ENCODE assay signal across 26 cellular contexts in the genomic region with DNA sequence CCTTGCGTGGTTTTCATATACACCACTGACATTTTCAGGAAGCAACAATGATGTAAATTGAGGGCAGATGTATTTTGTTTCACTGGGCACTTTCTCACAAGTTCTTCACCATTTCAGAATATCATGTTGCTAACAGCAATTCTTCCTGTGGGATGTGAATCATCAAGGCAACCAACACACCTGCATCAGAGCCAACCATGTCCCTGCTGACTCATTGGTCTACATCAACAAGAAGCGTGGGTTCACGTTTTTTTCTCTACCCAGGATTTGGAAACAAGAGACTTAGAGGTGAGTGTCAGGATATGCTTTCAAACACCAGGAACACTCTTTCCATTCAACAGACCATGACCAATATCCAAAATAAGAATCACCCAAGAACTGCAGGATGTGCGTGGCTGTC.
DNase-seq lines count a peak whose midpoint lies in the region; ATAC-seq and TF ChIP-seq lines count a peak whose summit lies in the region.
"Had no signal": no experiment of that assay in that cellular context is flagged by ENCODE, and none has a peak within 500 bp of the region (broad histone marks: within the 10 kb centered on the region; RNA-seq: fewer than 3 reads in every experiment).

No MANE protein-coding gene starts in this region.

- no peaks in the 10 kb centered on the region for H3K4me1 Mint-ChIP-seq in Calu3 (ENCODE audit: low read depth, unreplicated experiment)
- H3K4me1 Mint-ChIP-seq: activated naive CD4-positive, alpha-beta T cell treated with anti-CD3 and anti-CD28 coated beads, Interleukin-2, amount 50 U/mL, for 24 hours; CD4-positive, alpha-beta memory T cell had no signal

- H3K4ac ChIP-seq in IMR-90 (ENCODE audit: low read depth, low read length) = no peak overlapping the region

- ATAC-seq in IMR-90 (ENCODE audit: low read depth) = no peak
- no peak for ATAC-seq in HG03520 (IDR thresholded peaks at IDR 0.05; ENCODE audit: unreplicated experiment)
- ATAC-seq: effector memory CD8-positive, alpha-beta T cell; HepG2 had no signal

- DNase-seq in Calu3 = peak; percentile 6
- peak; percentile 4 for DNase-seq in IMR-90
- peak; percentile 27 for DNase-seq in astrocyte of the spinal cord (ENCODE audit: low read depth, low spot score)
- peak; percentile 15 for DNase-seq in fibroblast of mammary gland (ENCODE audit: low read depth)
- DNase-seq in kidney glomerular epithelial cell (lab: John Stamatoyannopoulos, UW) = no peak
- DNase-seq in NCI-H1930 (lab: John Stamatoyannopoulos, UW) = no peak
- DNase-seq in DMS153 treated with DMSO at 0.1 percent for 48 hours (lab: John Stamatoyannopoulos, UW; ENCODE audit: unreplicated experiment) = no peak
- DNase-seq: activated CD4-positive, alpha-beta T cell treated with anti-CD3 and anti-CD28 coated beads, Interleukin-2, amount 50 U/mL, for 1 hour; AML-193; CD4-positive, alpha-beta memory T cell; effector memory CD8-positive, alpha-beta T cell; H7; islet precursor cell; NCI-H1105; NCI-H2029 treated with DMSO at 0.1 percent for 48 hours; NCI-H774; SHP77; sigmoid colon; T-helper 9 cell; trophoblast cell; WERI-Rb-1 had no signal

- no peaks in the 10 kb centered on the region for H3K9me3 Mint-ChIP-seq in Calu3 (ENCODE audit: low read depth, unreplicated experiment)
- H3K9me3 Mint-ChIP-seq: activated naive CD4-positive, alpha-beta T cell treated with anti-CD3 and anti-CD28 coated beads, Interleukin-2, amount 50 U/mL, for 24 hours; activated T-helper 1 cell treated with anti-CD3 and anti-CD28 coated beads, Interleukin-12 subunit alpha, Interleukin-12 subunit beta, Interleukin-2, Interleukin-4 antibody, amounts not matched to agents 30 ng/mL and 10 ng/mL and 1 ng/mL, durations not matched to agents 14 hours and 24 hours and 36 hours had no signal

- H4K20me1 ChIP-seq in IMR-90 (ENCODE audit: insufficient read depth, low read length) = no peaks in the 10 kb centered on the region

- in situ Hi-C loops in IMR-90 (cut with MboI; ENCODE audit: low sequenced_read_pairs) = no loop called here
- in situ Hi-C loops in astrocyte of the spinal cord (cut with HindIII; ENCODE audit: low sequenced_read_pairs) = no loop called here

- POLR2A ChIA-PET in IMR-90 (lab: Charles Lee; ENCODE audit: unreplicated experiment) = no interaction called here

- no peak overlapping the region for H4K91ac ChIP-seq in IMR-90 (ENCODE audit: insufficient read depth, low read depth, low read length)

- H3K23ac ChIP-seq in IMR-90 (ENCODE audit: low read depth, low read length) = no peak overlapping the region

- H3K4me2 ChIP-seq in IMR-90 (ENCODE audit: low read depth, low read length) = no peak overlapping the region

- peaks cover 2% of the 10 kb centered on the region; the same call in 1 of the 2 replicates for H3K27me3 ChIP-seq in IMR-90 (ENCODE audit: control insufficient read depth, insufficient read depth, low read length)
- H3K27me3 ChIP-seq: ascending aorta, sigmoid colon had no signal

- no peak overlapping the region for H3K18ac ChIP-seq in IMR-90 (ENCODE audit: low read depth, low read length)

- H2AK9ac ChIP-seq in IMR-90 (replicated peaks; ENCODE audit: low read depth, low read length, poor library complexity) = no peak overlapping the region

- no peak overlapping the region for H3K27ac ChIP-seq in IMR-90 (ENCODE audit: insufficient read depth, low read length)
- H3K27ac ChIP-seq: ascending aorta, sigmoid colon, WERI-Rb-1 had no signal

- H3K9ac ChIP-seq in IMR-90 (ENCODE audit: low read depth, low read length) = no peak overlapping the region

- no peak overlapping the region for H2BK20ac ChIP-seq in IMR-90 (ENCODE audit: low read depth, low read length)

- intact Hi-C loops in Calu3 (cut with micrococcal nuclease; ENCODE audit: unreplicated experiment) = no loop called here
- intact Hi-C loops in IMR-90 (cut with micrococcal nuclease) = no loop called here

- H3K9me3 ChIP-seq in IMR-90 (ENCODE audit: control insufficient read depth, insufficient read depth, low read length) = no peaks in the 10 kb centered on the region
- H3K9me3 ChIP-seq: ascending aorta, sigmoid colon had no signal

- WGBS in IMR-90 (ENCODE audit: extremely low coverage in 2 of 2, insufficient read length in 1 of 2), 2 experiments = no CpG with 5 or more reads among the region's 4 CpGs

- no peaks in the 10 kb centered on the region for H3K79me1 ChIP-seq in IMR-90 (ENCODE audit: low read depth in 1 of 2, low read length in 2 of 2)

- H2BK5ac ChIP-seq in IMR-90 (ENCODE audit: low read depth, low read length, poor library complexity, severe bottlenecking) = no peak overlapping the region

- H3K4me3 ChIP-seq in IMR-90 (ENCODE audit: insufficient read depth, low read depth, low read length) (no peak overlapping the region), astrocyte of the spinal cord (ENCODE audit: low read depth, low read length) (no peak overlapping the region), fibroblast of mammary gland (ENCODE audit: control insufficient read depth, low read depth, low read length) (no peak overlapping the region)
- H3K4me3 ChIP-seq: ascending aorta, sigmoid colon had no signal

- H2BK15ac ChIP-seq in IMR-90 (ENCODE audit: low read depth, low read length) = no peak overlapping the region

- no peak for TF ChIP-seq POLR2A in IMR-90 (IDR thresholded peaks at IDR 0.05; ENCODE audit: low read depth, low read length)

- no TSS peak for BruUV-seq in Calu3 (replicated peaks; lab: Mats Ljungman, UMichigan)
- BruUV-seq in IMR-90 (replicated peaks; lab: Mats Ljungman, UMichigan) = no TSS peak

- H3K56ac ChIP-seq in IMR-90 (ENCODE audit: extremely low read depth, insufficient read depth, low read length) = no peak overlapping the region

- no peak overlapping the region for H3K4me3 Mint-ChIP-seq in Calu3 (ENCODE audit: low read depth, unreplicated experiment)
- H3K4me3 Mint-ChIP-seq: activated naive CD4-positive, alpha-beta T cell treated with anti-CD3 and anti-CD28 coated beads, Interleukin-2, amount 50 U/mL, for 24 hours; activated T-helper 1 cell treated with anti-CD3 and anti-CD28 coated beads, Interleukin-12 subunit alpha, Interleukin-12 subunit beta, Interleukin-2, Interleukin-4 antibody, amounts not matched to agents 30 ng/mL and 10 ng/mL and 1 ng/mL, durations not matched to agents 14 hours and 24 hours and 36 hours; CD4-positive, alpha-beta memory T cell; effector memory CD8-positive, alpha-beta T cell had no signal

- H3K9me1 ChIP-seq in IMR-90 (ENCODE audit: insufficient read depth, low read length) = no peaks in the 10 kb centered on the region

- no peak overlapping the region for H2BK120ac ChIP-seq in IMR-90 (ENCODE audit: low read depth, low read length)

- TF ChIP-seq RAD21 in IMR-90 (IDR thresholded peaks at IDR 0.05; ENCODE audit: low read length) = no peak

- H3K27ac Mint-ChIP-seq in Calu3 (ENCODE audit: unreplicated experiment) = no peak overlapping the region
- H3K27ac Mint-ChIP-seq: activated naive CD4-positive, alpha-beta T cell treated with anti-CD3 and anti-CD28 coated beads, Interleukin-2, amount 50 U/mL, for 24 hours; activated T-helper 1 cell treated with anti-CD3 and anti-CD28 coated beads, Interleukin-12 subunit alpha, Interleukin-12 subunit beta, Interleukin-2, Interleukin-4 antibody, amounts not matched to agents 30 ng/mL and 10 ng/mL and 1 ng/mL, durations not matched to agents 14 hours and 24 hours and 36 hours; CD4-positive, alpha-beta memory T cell; effector memory CD8-positive, alpha-beta T cell had no signal

- CTCF ChIA-PET in Calu3 (lab: Charles Lee) = no interaction called here
- CTCF ChIA-PET in IMR-90 (lab: Yijun Ruan, JAX) = interaction anchor here (0.6 kb wide), 2 partner anchors 44 to 283 kb away, joined by 3 to 4 read pairs; no protein-coding TSS in a partner anchor

- no peaks in the 10 kb centered on the region for H3K36me3 Mint-ChIP-seq in Calu3 (ENCODE audit: insufficient read depth, unreplicated experiment)
- H3K36me3 Mint-ChIP-seq: activated naive CD4-positive, alpha-beta T cell treated with anti-CD3 and anti-CD28 coated beads, Interleukin-2, amount 50 U/mL, for 24 hours; CD4-positive, alpha-beta memory T cell had no signal

- H3K14ac ChIP-seq in IMR-90 (replicated peaks; ENCODE audit: low read depth, low read length) = no peak overlapping the region

- TF ChIP-seq CTCF in Calu3 (IDR thresholded peaks at IDR 0.05; ENCODE audit: unreplicated experiment) = no peak
- TF ChIP-seq CTCF in IMR-90 (conservative IDR thresholded peaks at IDR 0.05; ENCODE audit: low read depth, low read length) = no peak
- no peak for TF ChIP-seq CTCF in astrocyte of the spinal cord (IDR thresholded peaks at IDR 0.05; ENCODE audit: low read depth, low read length)
- TF ChIP-seq CTCF in fibroblast of mammary gland (conservative IDR thresholded peaks at IDR 0.05; ENCODE audit: control insufficient read depth, insufficient read depth, low read depth, low read length) = no peak

- no peak overlapping the region for H2AK5ac ChIP-seq in IMR-90 (ENCODE audit: low read depth, low read length)

- H3K4me1 ChIP-seq in IMR-90 (ENCODE audit: control insufficient read depth, insufficient read depth, low read length) = no peaks in the 10 kb centered on the region
- H3K4me1 ChIP-seq: ascending aorta, sigmoid colon had no signal

- no peak overlapping the region for H2AFZ ChIP-seq in IMR-90 (replicated peaks; ENCODE audit: low read length, poor library complexity)

- peaks cover 8% of the 10 kb centered on the region for H3K27me3 Mint-ChIP-seq in Calu3 (ENCODE audit: unreplicated experiment)

- H4K8ac ChIP-seq in IMR-90 (ENCODE audit: low read depth in 2 of 2, low read length in 2 of 2) = no peak overlapping the region

- dilution Hi-C loops in IMR-90 (cut with HindIII; ENCODE audit: low sequenced_read_pairs, unreplicated experiment) = no loop called here

- H3K36me3 ChIP-seq in IMR-90 (ENCODE audit: control insufficient read depth, insufficient read depth, low read length) = no peaks in the 10 kb centered on the region
- H3K36me3 ChIP-seq: ascending aorta, sigmoid colon, WERI-Rb-1 had no signal

- H4K5ac ChIP-seq in IMR-90 (ENCODE audit: low read depth, low read length) = no peak overlapping the region

TF ChIP-seq in IMR-90, 13 proteins besides CTCF, POLR2A, EP300 and RAD21 (continues in another document):
- TF ChIP-seq CEBPB (IDR thresholded peaks at IDR 0.05; ENCODE audit: low read depth, low read length) (no peak), MAZ (IDR thresholded peaks at IDR 0.05; ENCODE audit: borderline replicate concordance, low read depth, low read length) (no peak), NFE2L2 (IDR thresholded peaks at IDR 0.05; ENCODE audit: low read depth, low read length) (no peak), RCOR1 (IDR thresholded peaks at IDR 0.05; ENCODE audit: insufficient replicate concordance, low read length) (no peak)
- TF ChIP-seq, protein P1, sequence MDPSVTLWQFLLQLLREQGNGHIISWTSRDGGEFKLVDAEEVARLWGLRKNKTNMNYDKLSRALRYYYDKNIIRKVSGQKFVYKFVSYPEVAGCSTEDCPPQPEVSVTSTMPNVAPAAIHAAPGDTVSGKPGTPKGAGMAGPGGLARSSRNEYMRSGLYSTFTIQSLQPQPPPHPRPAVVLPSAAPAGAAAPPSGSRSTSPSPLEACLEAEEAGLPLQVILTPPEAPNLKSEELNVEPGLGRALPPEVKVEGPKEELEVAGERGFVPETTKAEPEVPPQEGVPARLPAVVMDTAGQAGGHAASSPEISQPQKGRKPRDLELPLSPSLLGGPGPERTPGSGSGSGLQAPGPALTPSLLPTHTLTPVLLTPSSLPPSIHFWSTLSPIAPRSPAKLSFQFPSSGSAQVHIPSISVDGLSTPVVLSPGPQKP (IDR thresholded peaks at IDR 0.05; ENCODE audit: borderline replicate concordance, low read depth, low read length) = no peak

Comparison
In these comparisons a context has a peak if more than half of its experiments do, and no peak if none do; other contexts are left out.
1. DNase-seq: peak in Calu3 (single experiment), IMR-90 (single experiment), astrocyte of the spinal cord (single experiment) and fibroblast of mammary gland (single experiment); none in kidney glomerular epithelial cell (single experiment), NCI-H1930 (0 of 2) and DMS153 treated with DMSO at 0.1 percent for 48 hours (single experiment).